Comparison of ENCODE assay signal across 17 cellular contexts in genomic region chr17:62163847-62164246, GRCh38.
DNase-seq lines count a peak whose midpoint lies in the region; ATAC-seq and FAIRE-seq lines count a peak whose summit lies in the region.
"Had no signal": no experiment of that assay in that cellular context is flagged by ENCODE, and none has a peak within 500 bp of the region (broad histone marks: within the 10 kb centered on the region; RNA-seq: fewer than 3 reads in every experiment).

No MANE protein-coding gene starts in this region.

- FAIRE-seq in small intestine (lab: Jason Lieb, UNC), result no peak
- FAIRE-seq: keratinocyte had no signal

- peak overlapping the region; percentile 52 for H3K27ac ChIP-seq in duodenal mucosa (ENCODE audit: low read depth, low read length)
- H3K27ac ChIP-seq in small intestine (ENCODE audit: low read depth in 1 of 2, low read length in 1 of 2), result peak overlapping the region; percentile 65 to 75
- H3K27ac ChIP-seq: uterus had no signal

- ATAC-seq in Right ventricle myocardium inferior (no peak), HG03159 (IDR thresholded peaks at IDR 0.05; ENCODE audit: unreplicated experiment) (no peak)
- ATAC-seq: activated CD4-positive, CD25-positive, alpha-beta regulatory T cell treated with anti-CD3 and anti-CD28 coated beads, Interleukin-2, amount 50 U/mL, for 24 hours; activated CD8-positive, alpha-beta memory T cell treated with anti-CD3 and anti-CD28 coated beads, Interleukin-2, amount 10 ng/mL, durations not matched to agents 7 days and 5 days had no signal

- intact Hi-C loops in Right ventricle myocardium inferior (cut with DNase I), result no loop called here

- H3K27me3 ChIP-seq in duodenal mucosa (ENCODE audit: control insufficient read depth in 1 of 2, insufficient read depth in 2 of 2, low read length in 2 of 2) (no peaks in the 10 kb centered on the region), small intestine (ENCODE audit: control insufficient read depth in 2 of 2, insufficient read depth in 2 of 2, low read length in 2 of 2) (no peaks in the 10 kb centered on the region)
- H3K27me3 ChIP-seq: uterus had no signal

- no peaks in the 10 kb centered on the region for H3K36me3 ChIP-seq in duodenal mucosa (ENCODE audit: control insufficient read depth in 1 of 2, insufficient read depth in 2 of 2, low read length in 2 of 2)
- H3K36me3 ChIP-seq in small intestine (ENCODE audit: control insufficient read depth in 2 of 2, insufficient read depth in 2 of 2, low read length in 2 of 2), result no peaks in the 10 kb centered on the region
- H3K36me3 ChIP-seq: HAP-1, uterus had no signal

- H3K4me3 ChIP-seq in duodenal mucosa (ENCODE audit: low read depth in 1 of 2, low read length in 2 of 2), result no peak overlapping the region
- no peak overlapping the region for H3K4me3 ChIP-seq in small intestine (ENCODE audit: low read depth in 1 of 2, low read length in 2 of 2)
- H3K4me3 ChIP-seq: HAP-1, uterus had no signal

- H3K4me1 ChIP-seq in duodenal mucosa (ENCODE audit: control insufficient read depth in 1 of 2, insufficient read depth in 2 of 2, low read length in 2 of 2) (peaks cover 17 to 26% of the 10 kb centered on the region in 2 donors), small intestine (ENCODE audit: control insufficient read depth in 2 of 2, insufficient read depth in 1 of 2, low read depth in 1 of 2, low read length in 1 of 2) (peaks cover 0 to 2% of the 10 kb centered on the region in 2 donors)
- H3K4me1 ChIP-seq: HAP-1, uterus had no signal

- no peaks in the 10 kb centered on the region for H3K9me3 ChIP-seq in duodenal mucosa (ENCODE audit: control insufficient read depth in 1 of 2, low read length in 2 of 2)
- no peaks in the 10 kb centered on the region for H3K9me3 ChIP-seq in small intestine (ENCODE audit: control insufficient read depth, low read depth)
- H3K9me3 ChIP-seq: HAP-1, uterus had no signal

- peak; percentile 31 for DNase-seq in NCI-H2196 (lab: John Stamatoyannopoulos, UW; ENCODE audit: unreplicated experiment)
- DNase-seq in NCI-H2196 treated with DMSO at 0.1 percent for 48 hours (lab: John Stamatoyannopoulos, UW; ENCODE audit: unreplicated experiment), result no peak
- peak; percentile 3 for DNase-seq in NCI-H2171 (lab: John Stamatoyannopoulos, UW)
- DNase-seq in small intestine, result peak; percentile 96
- DNase-seq in Right ventricle myocardium inferior (ENCODE audit: missing footprints), result no peak
- no peak for DNase-seq in SHP77 (lab: John Stamatoyannopoulos, UW)
- DNase-seq: activated CD8-positive, alpha-beta memory T cell treated with anti-CD3 and anti-CD28 coated beads, Interleukin-2, amount 10 ng/mL, durations not matched to agents 7 days and 5 days; activated effector memory CD4-positive, alpha-beta T cell treated with Interleukin-2 at 50 U/mL for 16 hours; effector CD8-positive, alpha-beta T cell; head of caudate nucleus; mesendoderm; uterus had no signal

- H3K9ac ChIP-seq in duodenal mucosa (ENCODE audit: low read depth in 1 of 2, low read length in 2 of 2), result peak overlapping the region in 1 of 2 donors; percentile 30

- 15 to 51% (median 24%) methylated on average over 3 of the region's 3 CpGs for WGBS in small intestine, 3 donors

Comparison
In these comparisons a context has a peak if more than half of its experiments do, and no peak if none do; other contexts are left out.
1. DNase-seq: peak in NCI-H2196 (single experiment), NCI-H2171 (single experiment) and small intestine (single experiment); none in NCI-H2196 treated with DMSO at 0.1 percent for 48 hours (single experiment), Right ventricle myocardium inferior (single experiment) and SHP77 (0 of 2).